ENCODE assay signal across 19 cellular contexts in the genomic region with DNA sequence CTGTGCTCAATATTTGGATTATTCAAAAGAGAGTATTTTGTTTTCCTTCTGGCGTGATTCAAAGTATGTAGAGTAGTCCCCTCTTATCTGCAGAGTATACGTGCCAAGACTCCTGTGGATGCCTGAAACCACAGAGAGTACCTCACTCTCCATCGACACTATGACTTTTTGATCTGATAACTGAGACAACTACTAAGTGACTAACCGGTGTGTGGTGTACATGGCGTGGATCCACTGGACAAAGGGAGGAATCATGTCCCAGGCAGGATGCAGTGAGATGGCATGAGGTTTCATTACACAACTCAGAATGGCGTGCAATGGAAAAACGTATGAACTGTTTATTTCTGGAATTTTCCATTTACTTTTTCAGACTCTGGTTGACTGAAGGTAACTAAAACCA.
A peak's percentile ranks its signal among the peaks of the same experiment; 100 is the strongest.
DNase-seq lines count a peak whose midpoint lies in the region; TF ChIP-seq lines count a peak whose summit lies in the region.
"Had no signal": no experiment of that assay in that cellular context is flagged by ENCODE, and none has a peak within 500 bp of the region (broad histone marks: within the 10 kb centered on the region; RNA-seq: fewer than 3 reads in every experiment).

No MANE protein-coding gene starts in this region.

- H2AFZ ChIP-seq in mammary epithelial cell (ENCODE audit: low read depth, low read length) (no peak overlapping the region), osteoblast (ENCODE audit: low read length) (no peak overlapping the region)

- H3K4me1 ChIP-seq in mammary epithelial cell (ENCODE audit: insufficient read depth, low read length) (no peaks in the 10 kb centered on the region), osteoblast (ENCODE audit: insufficient read depth, low read length) (peaks cover 9% of the 10 kb centered on the region), testis (no peaks in the 10 kb centered on the region)
- H3K4me1 ChIP-seq: heart right ventricle had no signal

- TF ChIP-seq CTCF in mammary epithelial cell (conservative IDR thresholded peaks at IDR 0.05 in 1 of 2, IDR thresholded peaks at IDR 0.05 in 1 of 2; ENCODE audit: extremely low read depth in 1 of 2, insufficient read depth in 1 of 2, low read depth in 1 of 2, low read length in 2 of 2) (no peak), osteoblast (IDR thresholded peaks at IDR 0.05; ENCODE audit: extremely low read depth, low read depth, low read length) (no peak), testis (IDR thresholded peaks at IDR 0.05) (no peak)

- CTCF ChIA-PET in mammary epithelial cell (lab: Charles Lee; ENCODE audit: low non-redundant PET) = no interaction called here

- H3K27me3 ChIP-seq in MG63 (no peaks in the 10 kb centered on the region), mammary epithelial cell (ENCODE audit: insufficient read depth, low read length) (peaks cover 2% of the 10 kb centered on the region), osteoblast (ENCODE audit: insufficient read depth, low read length) (no peaks in the 10 kb centered on the region), testis (no peaks in the 10 kb centered on the region)
- H3K27me3 ChIP-seq: heart right ventricle had no signal

- no TSS peak for BruUV-seq in mammary epithelial cell (replicated peaks; lab: Mats Ljungman, UMichigan)

- dilution Hi-C loops in mammary epithelial cell (cut with HindIII; ENCODE audit: low sequenced_read_pairs) = no loop called here

- H3K4me2 ChIP-seq in mammary epithelial cell (ENCODE audit: insufficient read depth, low read depth, low read length) (no peak overlapping the region), osteoblast (ENCODE audit: insufficient read depth, low read length) (peak overlapping the region; percentile 31)

- no peak overlapping the region for H3K27ac ChIP-seq in mammary epithelial cell (ENCODE audit: insufficient read depth, low read depth, low read length)
- peak overlapping the region; percentile 42 for H3K27ac ChIP-seq in osteoblast (ENCODE audit: low read depth, low read length)
- H3K27ac ChIP-seq in testis = no peak overlapping the region
- H3K27ac ChIP-seq: epithelial cell of prostate, heart right ventricle had no signal

- no peak for TF ChIP-seq POLR2A in testis (IDR thresholded peaks at IDR 0.05)

- in situ Hi-C loops in mammary epithelial cell (cut with MboI; ENCODE audit: low sequenced_read_pairs in 2 of 2) = no loop called here

- H3K9me3 ChIP-seq in MG63 (no peaks in the 10 kb centered on the region; the same call in 1 of the 2 replicates), mammary epithelial cell (replicated peaks; ENCODE audit: insufficient read depth, low read length) (no peaks in the 10 kb centered on the region), osteoblast (ENCODE audit: low read depth, low read length) (no peaks in the 10 kb centered on the region), testis (no peaks in the 10 kb centered on the region)
- H3K9me3 ChIP-seq: heart right ventricle had no signal

- no peaks in the 10 kb centered on the region for H4K20me1 ChIP-seq in mammary epithelial cell (ENCODE audit: insufficient read depth, low read length)
- H4K20me1 ChIP-seq in osteoblast (ENCODE audit: insufficient read depth, low read length) = no peaks in the 10 kb centered on the region

- peak; percentile 7 for DNase-seq in activated CD4-positive, alpha-beta T cell treated with anti-CD3 and anti-CD28 coated beads for 48 hours
- no peak for DNase-seq in activated CD4-positive, alpha-beta T cell treated with anti-CD3 and anti-CD28 coated beads for 1 hour
- DNase-seq in MG63 (peak; percentile 59), mammary epithelial cell (peak; percentile 40), osteoblast (ENCODE audit: insufficient read length, low spot score, missing footprints) (no peak), LoVo (ENCODE audit: low spot score) (no peak), DMS 273 (lab: John Stamatoyannopoulos, UW; ENCODE audit: unreplicated experiment) (no peak), testis (no peak)
- DNase-seq: 8988T; activated CD4-positive, alpha-beta T cell treated with anti-CD3 and anti-CD28 coated beads, Interleukin-2, amount 50 U/mL, for 1 hour; COR-L47; cortex of kidney; H7; heart right ventricle; NCI-H1092; NCI-H2171 treated with DMSO at 0.1 percent for 48 hours; SHP77 treated with DMSO at 0.1 percent for 48 hours; T-helper 9 cell had no signal

- H3K36me3 ChIP-seq in MG63 (no peaks in the 10 kb centered on the region), mammary epithelial cell (ENCODE audit: insufficient read depth, low read length) (no peaks in the 10 kb centered on the region), osteoblast (ENCODE audit: insufficient read depth, low read length) (no peaks in the 10 kb centered on the region), testis (ENCODE audit: low read depth, missing control alignments) (no peaks in the 10 kb centered on the region)
- H3K36me3 ChIP-seq: heart right ventricle had no signal

- no peak overlapping the region for H3K9ac ChIP-seq in mammary epithelial cell (ENCODE audit: insufficient read depth, low read length)

- intact Hi-C loops in mammary epithelial cell (cut with micrococcal nuclease) = no loop called here
- intact Hi-C loops in testis (cut with DNase I; ENCODE audit: low total_unique reads) = no loop called here

- H3K4me3 ChIP-seq in MG63 (no peak overlapping the region), mammary epithelial cell (replicated peaks in 1 of 3; ENCODE audit: insufficient read depth in 1 of 3, low read depth in 2 of 3, low read length in 3 of 3) (no peak overlapping the region), osteoblast (ENCODE audit: insufficient read depth, low read length) (no peak overlapping the region), testis (no peak overlapping the region)
- H3K4me3 ChIP-seq: heart right ventricle had no signal

- H3K79me2 ChIP-seq in mammary epithelial cell (ENCODE audit: insufficient read depth, low read length) (no peaks in the 10 kb centered on the region), osteoblast (ENCODE audit: insufficient read depth, low read length) (no peaks in the 10 kb centered on the region)

- WGBS in mammary epithelial cell (ENCODE audit: low coverage, missing lambda C conversion rate) = 61% methylated on average over 7 of the region's 7 CpGs
- 55 to 60% methylated on average over 7 of the region's 7 CpGs for WGBS in testis, 2 donors

Comparison
In these comparisons a context has a peak if more than half of its experiments do, and no peak if none do; other contexts are left out.
1. DNase-seq: peak in activated CD4-positive, alpha-beta T cell treated with anti-CD3 and anti-CD28 coated beads for 48 hours (single experiment), MG63 (single experiment) and mammary epithelial cell (single experiment); none in activated CD4-positive, alpha-beta T cell treated with anti-CD3 and anti-CD28 coated beads for 1 hour (single experiment), osteoblast (single experiment), LoVo (single experiment), DMS 273 (single experiment) and testis (single experiment).